In the genomic region with DNA sequence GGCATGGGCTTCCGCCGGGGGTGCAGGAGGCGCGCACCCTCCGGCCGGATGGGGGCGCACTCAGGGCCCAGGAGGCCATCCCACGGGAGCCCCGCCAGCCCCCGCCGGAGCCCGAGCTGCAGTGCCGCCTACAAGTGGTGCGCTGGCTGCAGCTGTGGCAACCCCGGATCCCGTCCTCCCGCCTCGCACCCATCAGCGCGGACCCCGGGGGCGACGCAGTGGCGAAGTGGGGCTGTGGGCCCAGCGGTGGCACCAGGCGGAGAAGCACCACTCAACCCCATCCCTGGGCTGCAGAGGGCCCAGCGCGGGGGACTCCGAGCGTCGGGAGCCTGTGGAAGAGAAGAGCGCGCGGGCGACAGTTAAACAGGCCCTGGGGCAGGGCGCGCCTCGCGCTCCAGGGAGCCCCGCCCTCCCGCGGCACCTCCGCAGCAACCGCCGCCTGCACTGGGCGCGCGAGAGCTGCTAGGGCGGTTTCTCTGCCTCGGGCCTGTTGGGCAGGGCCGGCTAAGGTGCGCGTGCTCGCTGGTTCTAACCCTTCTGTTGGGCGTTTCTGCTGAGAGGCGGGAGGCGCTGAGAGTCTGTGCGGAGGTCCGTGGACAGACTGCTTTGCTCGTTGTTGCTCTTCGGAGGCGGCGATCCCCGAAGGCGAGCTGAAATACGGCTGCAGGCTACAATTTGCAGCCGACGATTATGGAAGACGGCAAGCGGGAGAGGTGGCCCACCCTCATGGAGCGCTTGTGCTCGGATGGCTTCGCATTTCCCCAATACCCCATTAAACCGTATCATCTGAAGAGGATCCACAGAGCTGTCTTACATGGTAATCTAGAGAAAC, we compare ENCODE assay signal across 8 cellular contexts. TPM values are rescaled to one million over a fixed set of nuclear protein-coding genes. Genes with fewer than 3 reads are reported as not detected.
DNase-seq lines count a peak whose midpoint lies in the region; ATAC-seq and TF ChIP-seq lines count a peak whose summit lies in the region.
"Not testable (repeated sequence)": the region's sequence is repeated elsewhere in the genome, so short reads cannot be mapped to it uniquely, and the experiment has no call there.

ANKRD36 (plus strand) TSS at position 104 of the 832 bp plus-strand sequence; CDS start at position 691, 587 bp downstream.

- CTCF ChIA-PET in AG04450 (lab: Charles Lee): interaction anchor here (0.6 to 2.4 kb wide), 8 partner anchors 16 to 394 kb away, joined by 3 to 9 read pairs (median 6); partner anchors contain the start of gene ANKRD39
- CTCF ChIA-PET in PC-9 (lab: Charles Lee): not testable (repeated sequence)

- not testable (repeated sequence) for BruUV-seq in PC-9 (replicated peaks; lab: Mats Ljungman, UMichigan)

- not testable (repeated sequence) for H3K4me1 ChIP-seq in PC-9 (replicated peaks; ENCODE audit: insufficient read depth)

- peak; percentile 98 for ATAC-seq in GM18909 (IDR thresholded peaks at IDR 0.05; ENCODE audit: poor library complexity, unreplicated experiment)
- peak; percentile 87 for ATAC-seq in HG02973 (IDR thresholded peaks at IDR 0.05; ENCODE audit: unreplicated experiment)

- not testable (repeated sequence) for H3F3A ChIP-seq in PC-9 (ENCODE audit: insufficient read depth, low read depth)

- DNase-seq in AG04450 (ENCODE audit: low read depth, low spot score) (peak; percentile 49), PC-9 (peak; percentile 66 to 85), epithelial cell of prostate (ENCODE audit: low read depth, low spot score) (peak; percentile 10), medulla oblongata (ENCODE audit: extremely low spot score) (peak; percentile 85)
- DNase-seq in activated T-cell treated with anti-CD3 and anti-CD28 coated beads, Interleukin-2, amount 50 U/mL, for 48 hours: peak; percentile 90 to 93
- peak; percentile 88 for DNase-seq in stimulated activated CD4-positive, alpha-beta T cell treated with anti-CD3 and anti-CD28 coated beads, Interleukin-1b, Interleukin-23, amount 100 ng/mL, for 48 hours

- POLR2A ChIA-PET in AG04450 (lab: Yijun Ruan, JAX) (interaction anchor here (1.1 to 1.7 kb wide), 2 partner anchors 245 to 255 kb away, joined by 3 to 7 read pairs; partner anchors contain the start of gene ANKRD39), PC-9 (lab: Charles Lee; ENCODE audit: unreplicated experiment) (interaction anchor here (0.6 kb wide), 2 partner anchors 154 to 280 kb away, joined by 3 to 7 read pairs; no protein-coding TSS in a partner anchor)

- peak within 1 kb of the TSS; percentile 72 for H3K4me3 ChIP-seq in AG04450 (ENCODE audit: low read depth, low read length)
- peak within 1 kb of the TSS; percentile 62 for H3K4me3 ChIP-seq in PC-9

- H3K27me3 ChIP-seq in AG04450 (ENCODE audit: control insufficient read depth, insufficient read depth, low read length): not testable (repeated sequence)
- peaks cover 21% of the 10 kb centered on the region for H3K27me3 ChIP-seq in PC-9 (ENCODE audit: insufficient read depth, low read depth)

- H2AFZ ChIP-seq in PC-9: peak within 1 kb of the TSS; percentile 99

- H3K36me3 ChIP-seq in PC-9 (ENCODE audit: low read depth): not testable (repeated sequence)

- intact Hi-C loops in PC-9 (cut with micrococcal nuclease; ENCODE audit: unreplicated experiment): loop anchor here (2.0 to 10.0 kb wide), 2 partner anchors 98 to 296 kb away; partner anchors contain the start of gene CNNM3

- not testable (repeated sequence) for H3K9me2 ChIP-seq in PC-9 (ENCODE audit: insufficient read depth)

- peak within 1 kb of the TSS; percentile 94 for H3K4me2 ChIP-seq in PC-9

- TF ChIP-seq CTCF in AG04450 (IDR thresholded peaks at IDR 0.05; ENCODE audit: low read depth, low read length): peak; percentile 54
- TF ChIP-seq CTCF in PC-9 (conservative IDR thresholded peaks at IDR 0.05): peak; percentile 50

- H3K79me2 ChIP-seq in PC-9 (ENCODE audit: low read depth): not testable (repeated sequence)

- not testable (repeated sequence) for H3K9me3 ChIP-seq in AG04450 (ENCODE audit: control insufficient read depth, insufficient read depth, low read length); PC-9 (ENCODE audit: insufficient read depth, low read depth)

- H4K20me1 ChIP-seq in PC-9 (ENCODE audit: insufficient read depth): not testable (repeated sequence)

- H3K27ac ChIP-seq in AG04450 (ENCODE audit: low read depth, low read length): peak within 1 kb of the TSS; percentile 87
- peak within 1 kb of the TSS; percentile 52 for H3K27ac ChIP-seq in PC-9
- peak within 1 kb of the TSS; percentile 78 for H3K27ac ChIP-seq in epithelial cell of prostate

RNA-seq across cellular contexts. Expression of gene ANKRD36, which starts in this region (rescaled TPM):
- 4.5 and 5.5 TPM in 2 replicates for polyA plus RNA-seq in AG04450 (2011; rRNA removed)
- 35.8 and 40.9 TPM in 2 replicates for polyA minus RNA-seq in AG04450 (2011; rRNA and poly(A)+ RNA removed)
- 26.9 and 32.3 TPM in 2 replicates for total RNA-seq in PC-9 (2021)

Comparison
In these comparisons a context has a peak if more than half of its experiments do, and no peak if none do; other contexts are left out.
1. Peak in every context shown above with its lines: DNase-seq, ATAC-seq, H3K4me3 ChIP-seq and H3K27ac ChIP-seq.
2. DNase-seq: peak in every context shown above with its lines; median percentile 92 in activated T-cell treated with anti-CD3 and anti-CD28 coated beads, Interleukin-2, amount 50 U/mL, for 48 hours; 88 in stimulated activated CD4-positive, alpha-beta T cell treated with anti-CD3 and anti-CD28 coated beads, Interleukin-1b, Interleukin-23, amount 100 ng/mL, for 48 hours; 85 in medulla oblongata; 76 in PC-9; 49 in AG04450; 10 in epithelial cell of prostate.